1 cellular context compared by ENCODE assay signal in the genomic region with DNA sequence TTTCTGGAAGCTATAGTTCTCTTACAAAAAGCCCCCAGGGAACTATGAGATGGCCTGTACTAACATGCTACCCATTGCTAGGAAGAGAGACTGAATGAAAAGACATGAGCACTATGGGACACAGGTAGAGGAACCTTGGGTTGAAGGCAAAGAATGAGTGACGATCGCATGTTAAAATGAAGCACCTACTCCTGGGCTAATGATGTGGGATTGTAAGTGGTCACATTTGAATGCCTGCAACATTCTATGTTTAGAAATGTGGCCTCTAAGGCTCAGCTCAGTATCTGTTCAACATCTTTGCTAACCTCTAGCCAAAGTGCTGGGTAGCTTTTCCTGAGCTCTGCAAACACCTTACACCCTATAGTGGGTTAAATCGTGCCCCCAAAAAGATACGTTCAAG.
TF ChIP-seq lines count a peak whose summit lies in the region.

No MANE protein-coding gene starts in this region.

TF ChIP-seq in GM12878, 131 proteins besides CTCF, POLR2A, EP300 and RAD21 (continued from another document and continues in another):
- TF ChIP-seq CUX1 (IDR thresholded peaks at IDR 0.05; ENCODE audit: insufficient replicate concordance, low read depth, low read length) = no peak
- TF ChIP-seq RUNX3 (IDR thresholded peaks at IDR 0.05; ENCODE audit: low read length) = peak; percentile 71
- TF ChIP-seq NR2C2 (IDR thresholded peaks at IDR 0.05; ENCODE audit: borderline replicate concordance, control insufficient read depth, insufficient read length, low read depth) = no peak
- no peak for TF ChIP-seq YBX1 (IDR thresholded peaks at IDR 0.05)
- TF ChIP-seq BHLHE40 (IDR thresholded peaks at IDR 0.05; ENCODE audit: borderline replicate concordance in 1 of 2, low read depth in 2 of 2, low read length in 1 of 2) = peak in 1 of 2 experiments; percentile 23; a peak in 1 of 4 replicates
- no peak for TF ChIP-seq SUZ12 (IDR thresholded peaks at IDR 0.05; ENCODE audit: unreplicated experiment)
- peak; percentile 88 for TF ChIP-seq MTA2 (IDR thresholded peaks at IDR 0.05; ENCODE audit: low read depth)
- no peak for TF ChIP-seq RAD51 (IDR thresholded peaks at IDR 0.05)
- TF ChIP-seq BRCA1 (IDR thresholded peaks at IDR 0.05; ENCODE audit: low read depth, low read length) = no peak
- TF ChIP-seq EED (IDR thresholded peaks at IDR 0.05; ENCODE audit: low read depth) = no peak
- peak; percentile 30; the same call in 1 of the 2 replicates for TF ChIP-seq IKZF1 (conservative IDR thresholded peaks at IDR 0.05)
- TF ChIP-seq NR2C1 (IDR thresholded peaks at IDR 0.05) = no peak
- TF ChIP-seq FOS (IDR thresholded peaks at IDR 0.05; ENCODE audit: borderline replicate concordance, extremely low read depth, insufficient read length) = no peak
- TF ChIP-seq BACH1 (IDR thresholded peaks at IDR 0.05; ENCODE audit: borderline replicate concordance) = no peak
- TF ChIP-seq POLR2AphosphoS2 (IDR thresholded peaks at IDR 0.05; ENCODE audit: low read depth, low read length) = no peak
- TF ChIP-seq, protein P1, sequence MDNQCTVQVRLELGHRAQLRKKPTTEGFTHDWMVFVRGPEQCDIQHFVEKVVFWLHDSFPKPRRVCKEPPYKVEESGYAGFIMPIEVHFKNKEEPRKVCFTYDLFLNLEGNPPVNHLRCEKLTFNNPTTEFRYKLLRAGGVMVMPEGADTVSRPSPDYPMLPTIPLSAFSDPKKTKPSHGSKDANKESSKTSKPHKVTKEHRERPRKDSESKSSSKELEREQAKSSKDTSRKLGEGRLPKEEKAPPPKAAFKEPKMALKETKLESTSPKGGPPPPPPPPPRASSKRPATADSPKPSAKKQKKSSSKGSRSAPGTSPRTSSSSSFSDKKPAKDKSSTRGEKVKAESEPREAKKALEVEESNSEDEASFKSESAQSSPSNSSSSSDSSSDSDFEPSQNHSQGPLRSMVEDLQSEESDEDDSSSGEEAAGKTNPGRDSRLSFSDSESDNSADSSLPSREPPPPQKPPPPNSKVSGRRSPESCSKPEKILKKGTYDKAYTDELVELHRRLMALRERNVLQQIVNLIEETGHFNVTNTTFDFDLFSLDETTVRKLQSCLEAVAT (IDR thresholded peaks at IDR 0.05) = no peak
- TF ChIP-seq ZNF24 (IDR thresholded peaks at IDR 0.05) = peak; percentile 68
- TF ChIP-seq ELK1 (IDR thresholded peaks at IDR 0.05; ENCODE audit: low read depth, low read length) = no peak
- TF ChIP-seq CEBPB (IDR thresholded peaks at IDR 0.05; ENCODE audit: borderline replicate concordance in 1 of 2, low read depth in 2 of 2, low read length in 2 of 2) = no peak
- no peak for TF ChIP-seq RCOR1 (conservative IDR thresholded peaks at IDR 0.05; ENCODE audit: low read depth, low read length)
- no peak for TF ChIP-seq TBL1XR1 (IDR thresholded peaks at IDR 0.05; ENCODE audit: low read depth, low read length)
- TF ChIP-seq, protein P2, sequence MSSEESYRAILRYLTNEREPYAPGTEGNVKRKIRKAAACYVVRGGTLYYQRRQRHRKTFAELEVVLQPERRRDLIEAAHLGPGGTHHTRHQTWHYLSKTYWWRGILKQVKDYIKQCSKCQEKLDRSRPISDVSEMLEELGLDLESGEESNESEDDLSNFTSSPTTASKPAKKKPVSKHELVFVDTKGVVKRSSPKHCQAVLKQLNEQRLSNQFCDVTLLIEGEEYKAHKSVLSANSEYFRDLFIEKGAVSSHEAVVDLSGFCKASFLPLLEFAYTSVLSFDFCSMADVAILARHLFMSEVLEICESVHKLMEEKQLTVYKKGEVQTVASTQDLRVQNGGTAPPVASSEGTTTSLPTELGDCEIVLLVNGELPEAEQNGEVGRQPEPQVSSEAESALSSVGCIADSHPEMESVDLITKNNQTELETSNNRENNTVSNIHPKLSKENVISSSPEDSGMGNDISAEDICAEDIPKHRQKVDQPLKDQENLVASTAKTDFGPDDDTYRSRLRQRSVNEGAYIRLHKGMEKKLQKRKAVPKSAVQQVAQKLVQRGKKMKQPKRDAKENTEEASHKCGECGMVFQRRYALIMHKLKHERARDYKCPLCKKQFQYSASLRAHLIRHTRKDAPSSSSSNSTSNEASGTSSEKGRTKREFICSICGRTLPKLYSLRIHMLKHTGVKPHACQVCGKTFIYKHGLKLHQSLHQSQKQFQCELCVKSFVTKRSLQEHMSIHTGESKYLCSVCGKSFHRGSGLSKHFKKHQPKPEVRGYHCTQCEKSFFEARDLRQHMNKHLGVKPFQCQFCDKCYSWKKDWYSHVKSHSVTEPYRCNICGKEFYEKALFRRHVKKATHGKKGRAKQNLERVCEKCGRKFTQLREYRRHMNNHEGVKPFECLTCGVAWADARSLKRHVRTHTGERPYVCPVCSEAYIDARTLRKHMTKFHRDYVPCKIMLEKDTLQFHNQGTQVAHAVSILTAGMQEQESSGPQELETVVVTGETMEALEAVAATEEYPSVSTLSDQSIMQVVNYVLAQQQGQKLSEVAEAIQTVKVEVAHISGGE (CRISPR knock-in tag; IDR thresholded peaks at IDR 0.05) = no peak
- TF ChIP-seq HDGF (IDR thresholded peaks at IDR 0.05) = no peak
- no peak for TF ChIP-seq SREBF2 (IDR thresholded peaks at IDR 0.05; ENCODE audit: low read length)
- TF ChIP-seq HDAC6 (IDR thresholded peaks at IDR 0.05; ENCODE audit: unreplicated experiment) = no peak
- no peak for TF ChIP-seq ASH2L (IDR thresholded peaks at IDR 0.05; ENCODE audit: borderline replicate concordance, low read depth)
- TF ChIP-seq DPF2 (IDR thresholded peaks at IDR 0.05) = 0 out of 2 replicates have a peak, but pooled peaks have one; percentile 30
- TF ChIP-seq YY1 (IDR thresholded peaks at IDR 0.05; ENCODE audit: low read depth, low read length) = no peak
- TF ChIP-seq IKZF2 (IDR thresholded peaks at IDR 0.05) = peak; percentile 33 to 54; a peak in 1 of 4 replicates
- TF ChIP-seq ZNF687 (IDR thresholded peaks at IDR 0.05) = peak; percentile 71; the same call in 1 of the 2 replicates
- peak; percentile 71; the same call in 1 of the 2 replicates for TF ChIP-seq BCL11A (IDR thresholded peaks at IDR 0.05; ENCODE audit: low read depth, low read length)
- no peak for TF ChIP-seq KDM1A (IDR thresholded peaks at IDR 0.05; ENCODE audit: borderline replicate concordance)
- no peak for TF ChIP-seq SMAD1 (IDR thresholded peaks at IDR 0.05; ENCODE audit: low read depth, partially characterized antibody)
- TF ChIP-seq SRF (IDR thresholded peaks at IDR 0.05; ENCODE audit: low read depth in 2 of 2, low read length in 2 of 2) = no peak
- TF ChIP-seq SKIL (IDR thresholded peaks at IDR 0.05; ENCODE audit: low read depth, poor library complexity, severe bottlenecking) = no peak
- TF ChIP-seq, protein P3, sequence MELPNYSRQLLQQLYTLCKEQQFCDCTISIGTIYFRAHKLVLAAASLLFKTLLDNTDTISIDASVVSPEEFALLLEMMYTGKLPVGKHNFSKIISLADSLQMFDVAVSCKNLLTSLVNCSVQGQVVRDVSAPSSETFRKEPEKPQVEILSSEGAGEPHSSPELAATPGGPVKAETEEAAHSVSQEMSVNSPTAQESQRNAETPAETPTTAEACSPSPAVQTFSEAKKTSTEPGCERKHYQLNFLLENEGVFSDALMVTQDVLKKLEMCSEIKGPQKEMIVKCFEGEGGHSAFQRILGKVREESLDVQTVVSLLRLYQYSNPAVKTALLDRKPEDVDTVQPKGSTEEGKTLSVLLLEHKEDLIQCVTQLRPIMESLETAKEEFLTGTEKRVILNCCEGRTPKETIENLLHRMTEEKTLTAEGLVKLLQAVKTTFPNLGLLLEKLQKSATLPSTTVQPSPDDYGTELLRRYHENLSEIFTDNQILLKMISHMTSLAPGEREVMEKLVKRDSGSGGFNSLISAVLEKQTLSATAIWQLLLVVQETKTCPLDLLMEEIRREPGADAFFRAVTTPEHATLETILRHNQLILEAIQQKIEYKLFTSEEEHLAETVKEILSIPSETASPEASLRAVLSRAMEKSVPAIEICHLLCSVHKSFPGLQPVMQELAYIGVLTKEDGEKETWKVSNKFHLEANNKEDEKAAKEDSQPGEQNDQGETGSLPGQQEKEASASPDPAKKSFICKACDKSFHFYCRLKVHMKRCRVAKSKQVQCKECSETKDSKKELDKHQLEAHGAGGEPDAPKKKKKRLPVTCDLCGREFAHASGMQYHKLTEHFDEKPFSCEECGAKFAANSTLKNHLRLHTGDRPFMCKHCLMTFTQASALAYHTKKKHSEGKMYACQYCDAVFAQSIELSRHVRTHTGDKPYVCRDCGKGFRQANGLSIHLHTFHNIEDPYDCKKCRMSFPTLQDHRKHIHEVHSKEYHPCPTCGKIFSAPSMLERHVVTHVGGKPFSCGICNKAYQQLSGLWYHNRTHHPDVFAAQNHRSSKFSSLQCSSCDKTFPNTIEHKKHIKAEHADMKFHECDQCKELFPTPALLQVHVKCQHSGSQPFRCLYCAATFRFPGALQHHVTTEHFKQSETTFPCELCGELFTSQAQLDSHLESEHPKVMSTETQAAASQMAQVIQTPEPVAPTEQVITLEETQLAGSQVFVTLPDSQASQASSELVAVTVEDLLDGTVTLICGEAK (IDR thresholded peaks at IDR 0.05; ENCODE audit: borderline replicate concordance) = no peak
- no peak for TF ChIP-seq ETV6 (conservative IDR thresholded peaks at IDR 0.05 in 1 of 2, IDR thresholded peaks at IDR 0.05 in 1 of 2; ENCODE audit: borderline replicate concordance in 1 of 2, low read depth in 1 of 2)
